Comparison of ENCODE assay signal across 8 cellular contexts in genomic region chr4:107930821-107931774, GRCh38. TPM values are rescaled to one million over a fixed set of nuclear protein-coding genes. Genes with fewer than 3 reads are reported as not detected.
DNase-seq lines count a peak whose midpoint lies in the region; ATAC-seq and FAIRE-seq lines count a peak whose summit lies in the region.

CYP2U1 (plus strand) TSS chr4:107931549; CDS start chr4:107931644, 95 bp downstream.

- no peaks in the 10 kb centered on the region for H3K9me3 Mint-ChIP-seq in IgD-negative memory B cell

- peaks cover 27 to 38% (median 34%) of the 10 kb centered on the region in 3 donors for H3K4me1 Mint-ChIP-seq in IgD-negative memory B cell

- DNase-seq in DMS79 (lab: John Stamatoyannopoulos, UW) (peak; percentile 5), SHP77 treated with DMSO at 0.1 percent for 48 hours (lab: John Stamatoyannopoulos, UW) (peak; percentile 62), frontal cortex (ENCODE audit: low spot score in 2 of 2) (peak; percentile 89 to 91), nucleus accumbens (lab: John Stamatoyannopoulos, UW) (peak; percentile 18 to 92 (median 82)), substantia nigra (lab: John Stamatoyannopoulos, UW) (peak; percentile 39 to 93 (median 82))
- peak; percentile 41 to 73 (median 48) for DNase-seq in activated naive CD4-positive, alpha-beta T cell (lab: John Stamatoyannopoulos, UW)

- peak within 1 kb of the TSS; percentile 90 to 98 (median 97) for H3K4me3 Mint-ChIP-seq in IgD-negative memory B cell

- peaks cover 4% of the 10 kb centered on the region for H3K36me3 Mint-ChIP-seq in IgD-negative memory B cell

- ATAC-seq in GM21529 (IDR thresholded peaks at IDR 0.05; ENCODE audit: unreplicated experiment) = peak; percentile 97

- no peaks in the 10 kb centered on the region for H3K27me3 Mint-ChIP-seq in IgD-negative memory B cell

- no peak for FAIRE-seq in frontal cortex (lab: Jason Lieb, UNC)

- H3K27ac ChIP-seq in substantia nigra (ENCODE audit: low read depth, low read length, poor library complexity, severe bottlenecking) = peak within 1 kb of the TSS; percentile 88

- H3K27ac Mint-ChIP-seq in IgD-negative memory B cell = peak within 1 kb of the TSS; percentile 82 to 94 (median 91)

RNA-seq across cellular contexts. Expression of gene CYP2U1, which starts in this region (rescaled TPM):
- 9.8 TPM for polyA plus RNA-seq in IgD-negative memory B cell
- 11.4 TPM for total RNA-seq in frontal cortex

Comparison
In these comparisons a context has a peak if more than half of its experiments do, and no peak if none do; other contexts are left out.
1. Peak in every context shown above with its lines: DNase-seq, ATAC-seq and H3K27ac ChIP-seq.
2. DNase-seq: peak in every context shown above with its lines; median percentile 90 in frontal cortex; 82 in nucleus accumbens; 82 in substantia nigra; 62 in SHP77 treated with DMSO at 0.1 percent for 48 hours; 48 in activated naive CD4-positive, alpha-beta T cell; 5 in DMS79.